Comparison of ENCODE assay signal across 9 cellular contexts in genomic region chr11:1387961-1388762, GRCh38. TPM values are rescaled to one million over a fixed set of nuclear protein-coding genes. Genes with fewer than 3 reads are reported as not detected.
DNase-seq lines count a peak whose midpoint lies in the region; ATAC-seq and TF ChIP-seq lines count a peak whose summit lies in the region.
"Had no signal": no experiment of that assay in that cellular context is flagged by ENCODE, and none has a peak within 500 bp of the region (broad histone marks: within the 10 kb centered on the region; RNA-seq: fewer than 3 reads in every experiment).

No MANE protein-coding gene starts in this region.

- peaks cover 45% of the 10 kb centered on the region for H3K4me1 ChIP-seq in body of pancreas

- no peaks in the 10 kb centered on the region for H3K4me1 Mint-ChIP-seq in HFFc6 (ENCODE audit: low read depth)
- peaks cover 0 to 22% (median 11%) of the 10 kb centered on the region in 4 donors for H3K4me1 Mint-ChIP-seq in naive thymus-derived CD8-positive, alpha-beta T cell

- H3K36me3 Mint-ChIP-seq in HFFc6 (ENCODE audit: low read depth): no peaks in the 10 kb centered on the region
- no peaks in the 10 kb centered on the region for H3K36me3 Mint-ChIP-seq in naive thymus-derived CD8-positive, alpha-beta T cell

- no peaks in the 10 kb centered on the region for H3K36me3 ChIP-seq in body of pancreas (replicated peaks in 1 of 2; ENCODE audit: insufficient read depth in 1 of 2, low read depth in 2 of 2)
- H3K36me3 ChIP-seq: colonic mucosa had no signal

- no peak overlapping the region for H3K27ac Mint-ChIP-seq in HFFc6
- peak overlapping the region in 1 of 10 donors; percentile 65 for H3K27ac Mint-ChIP-seq in naive thymus-derived CD8-positive, alpha-beta T cell

- ATAC-seq in body of pancreas (no peak), HG03354 (IDR thresholded peaks at IDR 0.05; ENCODE audit: poor library complexity, severe bottlenecking, unreplicated experiment) (no peak)
- no peak for ATAC-seq in naive thymus-derived CD8-positive, alpha-beta T cell

- 61 to 67% methylated on average over 21 to 22 of the region's 22 CpGs for WGBS in body of pancreas, 2 donors

- TF ChIP-seq CTCF in HFFc6 (IDR thresholded peaks at IDR 0.05) (peak; percentile 28; the same call in 1 of the 2 replicates), body of pancreas (IDR thresholded peaks at IDR 0.05) (peak in 3 of 7 experiments; percentile 38 to 57 (median 51))

- peaks cover 14% of the 10 kb centered on the region for H3K27me3 Mint-ChIP-seq in HFFc6 (ENCODE audit: insufficient read depth)
- peaks cover 5 to 22% (median 15%) of the 10 kb centered on the region in 5 donors for H3K27me3 Mint-ChIP-seq in naive thymus-derived CD8-positive, alpha-beta T cell

- no peaks in the 10 kb centered on the region for H3K9me3 ChIP-seq in body of pancreas
- H3K9me3 ChIP-seq: colonic mucosa had no signal

- no peaks in the 10 kb centered on the region for H3K27me3 ChIP-seq in body of pancreas

- peak; percentile 46 for DNase-seq in DMS153 (lab: John Stamatoyannopoulos, UW)
- no peak for DNase-seq in HFFc6
- DNase-seq in body of pancreas: peak; percentile 14 to 72 (median 69)
- DNase-seq in naive thymus-derived CD8-positive, alpha-beta T cell: peak in 2 of 10 donors; percentile 3 to 52
- no peak for DNase-seq in OCI-M2 (lab: John Stamatoyannopoulos, UW; ENCODE audit: unreplicated experiment)
- no peak for DNase-seq in HEK293T (ENCODE audit: extremely low spot score)
- no peak for DNase-seq in COLO829 (ENCODE audit: low spot score)
- DNase-seq: colonic mucosa had no signal

- H3K4me3 Mint-ChIP-seq in HFFc6: no peak overlapping the region; the same call in 1 of the 2 replicates
- peak overlapping the region; percentile 28 to 82 (median 57) for H3K4me3 Mint-ChIP-seq in naive thymus-derived CD8-positive, alpha-beta T cell

- no peak overlapping the region for H3K4me3 ChIP-seq in body of pancreas

- CTCF ChIA-PET in HEK293T (lab: Yijun Ruan, JAX): no interaction called here

- H3K27ac ChIP-seq in body of pancreas: no peak overlapping the region

- no peaks in the 10 kb centered on the region for H3K9me3 Mint-ChIP-seq in HFFc6
- no peaks in the 10 kb centered on the region for H3K9me3 Mint-ChIP-seq in naive thymus-derived CD8-positive, alpha-beta T cell

- intact Hi-C loops in body of pancreas (cut with DNase I): no loop called here

- no peak for TF ChIP-seq POLR2A in body of pancreas (IDR thresholded peaks at IDR 0.05)

- POLR2A ChIA-PET in naive thymus-derived CD8-positive, alpha-beta T cell (lab: Charles Lee): interaction anchor here (2.8 kb wide), 1 partner anchor 77 kb away, joined by 8 read pairs; no protein-coding TSS in a partner anchor
- POLR2A ChIA-PET in HEK293T (lab: Yijun Ruan, JAX): interaction anchor here (1.7 to 1.8 kb wide), 2 partner anchors 10 to 79 kb away, joined by 4 to 5 read pairs; partner anchors contain the start of gene TOLLIP

TF ChIP-seq in HEK293T, 16 proteins besides CTCF, POLR2A, EP300 and RAD21:
- TF ChIP-seq FOXA1 (IDR thresholded peaks at IDR 0.05) (no peak), L3MBTL2 (conservative IDR thresholded peaks at IDR 0.05) (no peak), BHLHE40 (IDR thresholded peaks at IDR 0.05; ENCODE audit: borderline replicate concordance) (no peak), ARNT (IDR thresholded peaks at IDR 0.05) (no peak), NFRKB (IDR thresholded peaks at IDR 0.05) (no peak), CTBP1 (IDR thresholded peaks at IDR 0.05; ENCODE audit: borderline replicate concordance) (no peak), SUZ12 (IDR thresholded peaks at IDR 0.05) (no peak), HDGF (IDR thresholded peaks at IDR 0.05; ENCODE audit: borderline replicate concordance) (no peak), ELF4 (IDR thresholded peaks at IDR 0.05) (no peak)
TF ChIP-seq in HEK293T: peak in this region for 0.

RNA-seq across cellular contexts. Expression of gene BRSK2, which starts 1.6 kb away (rescaled TPM):
- under 1 TPM in 5 of 6 experiments, not detected in 1; 0.14 to 0.99 (median 0.47) TPM for total RNA-seq in HFFc6 (2021; fragmentation: NEBNext Ultra II Directional; extraction: Animal tissue kit (Norgen Biotek cat#: 25700))
- 100 to 1,000 TPM in 1 of 2 donors, 10 to 100 TPM in 1; 67.5 to 113 TPM for total RNA-seq in body of pancreas
- 1 to 10 TPM in 1 of 2 experiments, under 1 TPM in 1; 0.42 to 1.3 TPM for total RNA-seq in naive thymus-derived CD8-positive, alpha-beta T cell
- not detected for polyA plus RNA-seq in naive thymus-derived CD8-positive, alpha-beta T cell

Comparison
In these comparisons a context has a peak if more than half of its experiments do, and no peak if none do; other contexts are left out.
1. DNase-seq: peak in DMS153 (single experiment) and body of pancreas (4 of 4); none in HFFc6 (single experiment), OCI-M2 (single experiment), HEK293T (single experiment) and COLO829 (single experiment).
2. RNA of gene BRSK2, which starts 1.6 kb away (total RNA-seq): 67.5 to 113 TPM in body of pancreas; 0.42 to 1.3 TPM in naive thymus-derived CD8-positive, alpha-beta T cell and 0.14 to 0.99 TPM in HFFc6; every median in the first group is over 10 times any median in the second.